In the genomic region with DNA sequence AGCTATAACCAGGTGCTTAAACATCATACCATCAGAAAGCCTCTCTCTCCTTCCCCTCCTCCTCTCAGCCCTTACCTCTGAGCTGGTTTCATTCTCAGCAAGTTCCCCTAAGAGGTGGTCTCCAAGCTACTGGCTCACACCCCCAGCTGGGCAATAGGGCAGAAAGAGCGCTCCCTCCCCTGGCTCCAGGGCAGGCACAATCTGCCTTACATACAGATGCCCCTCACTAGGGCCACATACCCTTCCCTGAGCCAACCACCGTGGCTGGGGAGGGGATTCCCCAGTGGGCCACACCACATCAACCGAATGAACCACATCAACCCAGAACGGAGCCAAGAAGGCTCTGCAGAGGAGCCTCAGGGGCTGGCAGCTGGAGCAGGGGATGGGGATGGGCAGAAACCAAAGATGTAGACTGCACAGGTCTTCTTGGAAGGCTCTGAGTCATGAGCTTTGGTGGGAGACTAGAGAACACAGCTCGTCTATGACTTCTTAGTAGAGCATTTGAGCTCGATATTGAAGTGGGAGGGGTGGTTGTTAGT, we compare ENCODE assay signal across 9 cellular contexts. TPM values are rescaled to one million over a fixed set of nuclear protein-coding genes. Genes with fewer than 3 reads are reported as not detected.
DNase-seq lines count a peak whose midpoint lies in the region; ATAC-seq and TF ChIP-seq lines count a peak whose summit lies in the region.
"Had no signal": no experiment of that assay in that cellular context is flagged by ENCODE, and none has a peak within 500 bp of the region (broad histone marks: within the 10 kb centered on the region; RNA-seq: fewer than 3 reads in every experiment).

No MANE protein-coding gene starts in this region.

- ATAC-seq in left lobe of liver (no peak), HG02884 (IDR thresholded peaks at IDR 0.05; ENCODE audit: unreplicated experiment) (no peak)

- peaks cover 20% of the 10 kb centered on the region for H3K9me3 Mint-ChIP-seq in HFFc6

- H3K27ac Mint-ChIP-seq in HFFc6 = peak overlapping the region; percentile 83

- TF ChIP-seq CTCF in HFFc6 (IDR thresholded peaks at IDR 0.05) = no peak
- no peak for TF ChIP-seq CTCF in fibroblast of pulmonary artery (IDR thresholded peaks at IDR 0.05; ENCODE audit: low read length, missing control alignments)

- DNase-seq in HFFc6 (peak; percentile 88), fibroblast of pulmonary artery (ENCODE audit: low read depth) (peak; percentile 78), AML-193 (lab: John Stamatoyannopoulos, UW) (no peak), left lobe of liver (ENCODE audit: low spot score) (no peak), cerebellum (ENCODE audit: low spot score) (no peak)
- peak; percentile 20 for DNase-seq in activated CD8-positive, alpha-beta memory T cell treated with anti-CD3 and anti-CD28 coated beads, Interleukin-2, amount 50 U/mL, for 24 hours (ENCODE audit: extremely low read depth)
- DNase-seq in stimulated activated CD8-positive, alpha-beta memory T cell treated with anti-CD3 and anti-CD28 coated beads, Interleukin-12 subunit alpha, Interleukin-12 subunit beta, amount 100 ng/mL, for 24 hours (ENCODE audit: extremely low read depth) = peak; percentile 25
- DNase-seq: NCI-H2081 had no signal

- H3K4me3 Mint-ChIP-seq in HFFc6 = peak overlapping the region; percentile 44

- peaks cover 12% of the 10 kb centered on the region; the same call in 1 of the 2 replicates for H3K36me3 Mint-ChIP-seq in HFFc6 (ENCODE audit: low read depth)

- peaks cover 79% of the 10 kb centered on the region for H3K4me1 Mint-ChIP-seq in HFFc6 (ENCODE audit: low read depth)

- no peak overlapping the region for H3K4me3 ChIP-seq in fibroblast of pulmonary artery (replicated peaks; ENCODE audit: low read depth, low read length)

- H3K27me3 Mint-ChIP-seq in HFFc6 (ENCODE audit: insufficient read depth) = no peaks in the 10 kb centered on the region; the same call in 1 of the 2 replicates

RNA-seq across cellular contexts. Expression of gene FBLN2, which starts 4.6 kb away (rescaled TPM):
- total RNA-seq in HFFc6 (2021; fragmentation: NEBNext Ultra II Directional; extraction: Animal tissue kit (Norgen Biotek cat#: 25700)) = 10 to 100 TPM; 55.7 to 84.5 (median 69.4) TPM
- total RNA-seq in left lobe of liver = 4.8 TPM
- total RNA-seq in cerebellum = 11.3 TPM

Comparison
In these comparisons a context has a peak if more than half of its experiments do, and no peak if none do; other contexts are left out.
1. DNase-seq: peak in HFFc6 (single experiment), activated CD8-positive, alpha-beta memory T cell treated with anti-CD3 and anti-CD28 coated beads, Interleukin-2, amount 50 U/mL, for 24 hours (single experiment), fibroblast of pulmonary artery (single experiment) and stimulated activated CD8-positive, alpha-beta memory T cell treated with anti-CD3 and anti-CD28 coated beads, Interleukin-12 subunit alpha, Interleukin-12 subunit beta, amount 100 ng/mL, for 24 hours (single experiment); none in AML-193 (0 of 2), left lobe of liver (single experiment) and cerebellum (single experiment).